20 cellular contexts compared by ENCODE assay signal in genomic region chr6:20001286-20001685, GRCh38.
DNase-seq lines count a peak whose midpoint lies in the region; ATAC-seq lines count a peak whose summit lies in the region.
"Had no signal": no experiment of that assay in that cellular context is flagged by ENCODE, and none has a peak within 500 bp of the region (broad histone marks: within the 10 kb centered on the region; RNA-seq: fewer than 3 reads in every experiment).

No MANE protein-coding gene starts in this region.

- H3K9me3 ChIP-seq in SJCRH30 (replicated peaks) = no peaks in the 10 kb centered on the region; the same call in 1 of the 2 replicates

- H3K4me1 ChIP-seq in SJCRH30 = peaks cover 4% of the 10 kb centered on the region; the same call in 1 of the 2 replicates
- H3K4me1 ChIP-seq: BLaER1 had no signal

- H3K27ac ChIP-seq in SJCRH30 = peak overlapping the region; percentile 52
- H3K27ac ChIP-seq: BLaER1, HL-60, RWPE1 had no signal

- H3K27me3 ChIP-seq in SJCRH30 = no peaks in the 10 kb centered on the region
- H3K27me3 ChIP-seq: BLaER1 had no signal

- DNase-seq in DMS 273 (lab: John Stamatoyannopoulos, UW; ENCODE audit: unreplicated experiment) (peak; percentile 71), HUDEP-2 (lab: John Stamatoyannopoulos, UW; ENCODE audit: unreplicated experiment in 76 of 76) (peak in 66 of 76 experiments; percentile 9 to 85 (median 53)), NCI-H1694 treated with DMSO at 0.1 percent for 48 hours (lab: John Stamatoyannopoulos, UW) (peak; percentile 48), SJCRH30 (peak; percentile 58 to 72), NCI-H1092 treated with DMSO at 0.1 percent for 48 hours (lab: John Stamatoyannopoulos, UW) (no peak), NOMO-1 (lab: John Stamatoyannopoulos, UW; ENCODE audit: unreplicated experiment in 2 of 2) (no peak), H4 (ENCODE audit: low spot score) (no peak)
- DNase-seq: CD8-positive, alpha-beta T cell; GF-D8; HFFc6; MV-4-11; NCI-H2029; NCI-H2227 treated with DMSO at 0.1 percent for 48 hours; NCI-H774; PC-3 had no signal

- no peak overlapping the region for H3K4me3 ChIP-seq in SJCRH30
- H3K4me3 ChIP-seq: BLaER1, K562 had no signal

- no peaks in the 10 kb centered on the region for H3K36me3 ChIP-seq in SJCRH30
- H3K36me3 ChIP-seq: BLaER1 had no signal

- ATAC-seq in HG02571 (IDR thresholded peaks at IDR 0.05; ENCODE audit: unreplicated experiment) = no peak
- ATAC-seq: CD8-positive, alpha-beta T cell; K562; PC-3 had no signal

Comparison
In these comparisons a context has a peak if more than half of its experiments do, and no peak if none do; other contexts are left out.
1. DNase-seq: peak in DMS 273 (single experiment), HUDEP-2 (66 of 76), NCI-H1694 treated with DMSO at 0.1 percent for 48 hours (single experiment) and SJCRH30 (2 of 2); none in NCI-H1092 treated with DMSO at 0.1 percent for 48 hours (single experiment), NOMO-1 (0 of 2) and H4 (single experiment).